In genomic region chr2:82811946-82812345, GRCh38 we compare ENCODE assay signal across 17 cellular contexts.
"Had no signal": no experiment of that assay in that cellular context is flagged by ENCODE, and none has a peak within 500 bp of the region (broad histone marks: within the 10 kb centered on the region; RNA-seq: fewer than 3 reads in every experiment).

No MANE protein-coding gene starts in this region.

- DNase-seq: effector memory CD8-positive, alpha-beta T cell; foreskin fibroblast; gastrocnemius medialis; head of caudate nucleus; kidney; mucosa of descending colon; naive B cell; stimulated activated CD4-positive, alpha-beta T cell treated with anti-CD3 and anti-CD28 coated beads, Interleukin-4, amount 100 ng/mL, for 4 hours; stimulated activated naive CD8-positive, alpha-beta T cell treated with anti-CD3 and anti-CD28 coated beads, Interleukin-15, Interleukin-2, amounts not matched to agents 100 U/mL and 50 U/mL, for 24 hours; substantia nigra; testis; tibial artery had no signal

- ATAC-seq: effector memory CD8-positive, alpha-beta T cell; esophagus mucosa; gastrocnemius medialis; left lobe of liver; mucosa of descending colon; natural killer cell treated with Interleukin-12 subunit alpha and Interleukin-12 subunit beta and Interleukin-15 and Interleukin-18, amount 100 ng/mL, for 72 hours; sciatic nerve; stimulated activated memory B cell treated with anti-CD40 and anti-IgM and Interleukin-4, amounts not matched to agents 10 μg/mL and 1 μg/mL and 100 μg/mL, for 72 hours; stimulated activated naive CD8-positive, alpha-beta T cell treated with anti-CD3 and anti-CD28 coated beads, Interleukin-15, Interleukin-2, amounts not matched to agents 100 U/mL and 50 U/mL, for 24 hours had no signal
